25 cellular contexts compared by ENCODE assay signal in the genomic region with DNA sequence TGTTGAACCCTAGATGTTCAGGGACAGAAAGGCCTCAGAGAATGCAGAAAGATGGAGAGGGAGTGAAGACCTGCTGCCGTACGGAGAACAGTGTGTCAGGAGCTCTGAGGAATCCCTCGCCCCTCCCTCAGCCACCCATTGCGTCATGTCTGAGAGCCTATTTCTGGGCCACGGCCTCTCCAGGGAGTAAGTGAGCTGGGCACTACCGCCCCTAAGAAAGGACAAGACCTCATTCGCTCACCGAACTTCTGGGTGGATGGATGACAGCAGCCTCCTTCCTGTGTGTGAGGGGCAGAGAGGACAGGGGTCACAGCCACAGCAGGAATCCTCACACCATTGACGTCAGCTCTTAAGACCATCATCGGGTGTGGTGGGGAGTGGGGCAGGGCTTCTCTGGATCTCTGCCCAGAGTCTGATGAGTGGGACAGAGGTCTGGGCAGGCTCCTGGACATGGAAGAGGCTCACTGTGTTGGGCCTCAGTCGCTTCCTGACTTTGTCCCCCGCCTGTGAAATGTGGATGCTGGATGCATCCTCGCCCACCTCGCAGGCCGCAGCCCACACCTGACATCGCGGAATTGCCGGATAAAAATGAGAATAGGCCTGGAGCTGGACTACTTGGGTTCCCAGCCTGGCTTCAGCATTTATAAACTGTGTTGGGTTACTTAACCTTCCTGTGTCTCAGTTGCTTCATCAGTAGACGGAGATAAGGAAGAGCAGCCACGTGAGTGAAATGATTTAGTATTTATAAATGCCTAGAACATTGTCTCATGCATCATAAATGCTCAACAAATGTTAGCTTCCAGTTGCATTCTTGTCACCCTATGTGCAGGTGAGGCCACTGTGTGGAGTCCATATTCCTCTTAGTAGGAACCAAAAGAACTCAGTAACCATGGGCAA.
DNase-seq lines count a peak whose midpoint lies in the region; ATAC-seq and TF ChIP-seq lines count a peak whose summit lies in the region.
"Had no signal": no experiment of that assay in that cellular context is flagged by ENCODE, and none has a peak within 500 bp of the region (broad histone marks: within the 10 kb centered on the region; RNA-seq: fewer than 3 reads in every experiment).

No MANE protein-coding gene starts in this region.

- ATAC-seq in heart right ventricle: peak in 7 of 8 donors; percentile 31 to 70 (median 50)
- ATAC-seq in Right ventricle myocardium superior (ENCODE audit: poor library complexity): no peak
- ATAC-seq in left lobe of liver: no peak
- peak; percentile 21 for ATAC-seq in upper lobe of right lung
- no peak for ATAC-seq in GM19035 (IDR thresholded peaks at IDR 0.05; ENCODE audit: unreplicated experiment)
- ATAC-seq in natural killer cell treated with Interleukin-12 subunit alpha and Interleukin-12 subunit beta and Interleukin-15 and Interleukin-18, amount 100 ng/mL, for 72 hours: no peak
- ATAC-seq: A549; activated naive CD8-positive, alpha-beta T cell treated with anti-CD3 and anti-CD28 coated beads, Interleukin-2, amount 50 U/mL, for 24 hours; naive thymus-derived CD8-positive, alpha-beta T cell had no signal

- H3K4me1 Mint-ChIP-seq in natural killer cell treated with Interleukin-12 subunit alpha and Interleukin-12 subunit beta and Interleukin-15 and Interleukin-18, amount 100 ng/mL, for 72 hours (ENCODE audit: low read depth in 2 of 2): no peaks in the 10 kb centered on the region
- H3K4me1 Mint-ChIP-seq: activated naive CD8-positive, alpha-beta T cell treated with anti-CD3 and anti-CD28 coated beads, Interleukin-2, amount 50 U/mL, for 24 hours; central memory CD8-positive, alpha-beta T cell; immature natural killer cell; memory B cell had no signal

- no peak overlapping the region for H3K4me3 Mint-ChIP-seq in natural killer cell treated with Interleukin-12 subunit alpha and Interleukin-12 subunit beta and Interleukin-15 and Interleukin-18, amount 100 ng/mL, for 72 hours
- H3K4me3 Mint-ChIP-seq: activated naive CD8-positive, alpha-beta T cell treated with anti-CD3 and anti-CD28 coated beads, Interleukin-2, amount 50 U/mL, for 24 hours; central memory CD8-positive, alpha-beta T cell; immature natural killer cell; memory B cell; naive thymus-derived CD8-positive, alpha-beta T cell had no signal

- TF ChIP-seq CTCF in heart right ventricle (IDR thresholded peaks at IDR 0.05): no peak
- no peak for TF ChIP-seq CTCF in choroid plexus epithelial cell (conservative IDR thresholded peaks at IDR 0.05; ENCODE audit: low read depth, low read length)
- no peak for TF ChIP-seq CTCF in upper lobe of right lung (IDR thresholded peaks at IDR 0.05)
- no peak for TF ChIP-seq CTCF in prostate gland (IDR thresholded peaks at IDR 0.05)

- H3K4me3 ChIP-seq in heart right ventricle: no peak overlapping the region
- no peak overlapping the region for H3K4me3 ChIP-seq in choroid plexus epithelial cell (ENCODE audit: low read depth, low read length)
- no peak overlapping the region for H3K4me3 ChIP-seq in upper lobe of right lung
- no peak overlapping the region for H3K4me3 ChIP-seq in prostate gland
- H3K4me3 ChIP-seq: A549, BLaER1, esophagus muscularis mucosa, HAP-1, uterus had no signal

- H3K36me3 ChIP-seq in heart right ventricle (no peaks in the 10 kb centered on the region), upper lobe of right lung (no peaks in the 10 kb centered on the region), prostate gland (no peaks in the 10 kb centered on the region)
- H3K36me3 ChIP-seq: BLaER1, esophagus muscularis mucosa, HAP-1, uterus had no signal

- WGBS in heart right ventricle, 2 donors: 59 to 62% methylated on average over 20 of the region's 20 CpGs
- WGBS in prostate gland: 88% methylated on average over 20 of the region's 20 CpGs

- intact Hi-C loops in heart right ventricle (cut with DNase I): no loop called here
- intact Hi-C loops in Right ventricle myocardium superior (cut with DNase I): no loop called here
- intact Hi-C loops in upper lobe of right lung (cut with DNase I): no loop called here
- intact Hi-C loops in prostate gland (cut with DNase I): loop anchor here (10.0 kb wide), 1 partner anchor 716 kb away; a partner anchor contains a TSS

- TF ChIP-seq POLR2A in prostate gland (IDR thresholded peaks at IDR 0.05): no peak

- H3K36me3 Mint-ChIP-seq in natural killer cell treated with Interleukin-12 subunit alpha and Interleukin-12 subunit beta and Interleukin-15 and Interleukin-18, amount 100 ng/mL, for 72 hours: no peaks in the 10 kb centered on the region
- H3K36me3 Mint-ChIP-seq: immature natural killer cell; memory B cell; naive thymus-derived CD8-positive, alpha-beta T cell had no signal

- H3K27me3 ChIP-seq in heart right ventricle: peaks cover 0 to 8% (median 0%) of the 10 kb centered on the region in 7 donors
- no peaks in the 10 kb centered on the region for H3K27me3 ChIP-seq in upper lobe of right lung
- H3K27me3 ChIP-seq in prostate gland (replicated peaks; ENCODE audit: insufficient read depth): no peaks in the 10 kb centered on the region
- H3K27me3 ChIP-seq: BLaER1, esophagus muscularis mucosa, uterus had no signal

- H3K27ac Mint-ChIP-seq in natural killer cell treated with Interleukin-12 subunit alpha and Interleukin-12 subunit beta and Interleukin-15 and Interleukin-18, amount 100 ng/mL, for 72 hours: no peak overlapping the region
- H3K27ac Mint-ChIP-seq: activated naive CD8-positive, alpha-beta T cell treated with anti-CD3 and anti-CD28 coated beads, Interleukin-2, amount 50 U/mL, for 24 hours; immature natural killer cell; memory B cell; naive thymus-derived CD8-positive, alpha-beta T cell had no signal

- H3K4me1 ChIP-seq in heart right ventricle: peaks cover 0 to 9% (median 3%) of the 10 kb centered on the region in 9 donors
- no peaks in the 10 kb centered on the region for H3K4me1 ChIP-seq in upper lobe of right lung
- H3K4me1 ChIP-seq in prostate gland (replicated peaks): no peaks in the 10 kb centered on the region
- H3K4me1 ChIP-seq: A549, HAP-1, uterus had no signal

- H3K9me3 ChIP-seq in heart right ventricle (no peaks in the 10 kb centered on the region), upper lobe of right lung (no peaks in the 10 kb centered on the region), prostate gland (no peaks in the 10 kb centered on the region)
- H3K9me3 ChIP-seq: A549, BLaER1, esophagus muscularis mucosa, HAP-1, uterus had no signal

- H3K27ac ChIP-seq in heart right ventricle (no peak overlapping the region), upper lobe of right lung (no peak overlapping the region), prostate gland (no peak overlapping the region)
- H3K27ac ChIP-seq: A549, BLaER1, esophagus muscularis mucosa, HL-60, uterus had no signal

- no peaks in the 10 kb centered on the region for H3K9me3 Mint-ChIP-seq in natural killer cell treated with Interleukin-12 subunit alpha and Interleukin-12 subunit beta and Interleukin-15 and Interleukin-18, amount 100 ng/mL, for 72 hours
- H3K9me3 Mint-ChIP-seq: activated naive CD8-positive, alpha-beta T cell treated with anti-CD3 and anti-CD28 coated beads, Interleukin-2, amount 50 U/mL, for 24 hours; central memory CD8-positive, alpha-beta T cell; immature natural killer cell; memory B cell; naive thymus-derived CD8-positive, alpha-beta T cell had no signal

- peaks cover 23 to 34% of the 10 kb centered on the region in 2 donors for H3K27me3 Mint-ChIP-seq in natural killer cell treated with Interleukin-12 subunit alpha and Interleukin-12 subunit beta and Interleukin-15 and Interleukin-18, amount 100 ng/mL, for 72 hours

- no peak for DNase-seq in heart right ventricle
- DNase-seq in Right ventricle myocardium superior: no peak
- DNase-seq in choroid plexus epithelial cell (ENCODE audit: low read depth): peak; percentile 99
- DNase-seq in left lobe of liver (ENCODE audit: low spot score): peak; percentile 24
- DNase-seq in upper lobe of right lung: no peak
- no peak for DNase-seq in prostate gland (ENCODE audit: low spot score)
- DNase-seq in natural killer cell treated with Interleukin-12 subunit alpha and Interleukin-12 subunit beta and Interleukin-15 and Interleukin-18, amount 100 ng/mL, for 72 hours (ENCODE audit: low spot score): no peak
- DNase-seq: activated CD4-positive, alpha-beta T cell treated with anti-CD3 and anti-CD28 coated beads for 1 hour; activated CD8-positive, alpha-beta memory T cell treated with anti-CD3 and anti-CD28 coated beads for 24 hours; activated naive CD8-positive, alpha-beta T cell treated with anti-CD3 and anti-CD28 coated beads, Interleukin-2, amount 50 U/mL, for 24 hours; immature natural killer cell; naive thymus-derived CD8-positive, alpha-beta T cell; NCI-H1048; NCI-H2081 treated with DMSO at 0.1 percent for 48 hours; NCI-H524; RPMI8226 had no signal

Comparison
In these comparisons a context has a peak if more than half of its experiments do, and no peak if none do; other contexts are left out.
1. ATAC-seq: peak in heart right ventricle (7 of 8) and upper lobe of right lung (single experiment); none in Right ventricle myocardium superior (single experiment), left lobe of liver (single experiment), GM19035 (single experiment) and natural killer cell treated with Interleukin-12 subunit alpha and Interleukin-12 subunit beta and Interleukin-15 and Interleukin-18, amount 100 ng/mL, for 72 hours (0 of 2).
2. DNase-seq: peak in choroid plexus epithelial cell (single experiment) and left lobe of liver (single experiment); none in heart right ventricle (0 of 2), Right ventricle myocardium superior (single experiment), upper lobe of right lung (single experiment), prostate gland (single experiment) and natural killer cell treated with Interleukin-12 subunit alpha and Interleukin-12 subunit beta and Interleukin-15 and Interleukin-18, amount 100 ng/mL, for 72 hours (single experiment).